Comparison of ENCODE assay signal across 32 cellular contexts in genomic region chr16:1488619-1489018, GRCh38. TPM values are rescaled to one million over a fixed set of nuclear protein-coding genes. Genes with fewer than 3 reads are reported as not detected.
"Had no signal": no experiment of that assay in that cellular context is flagged by ENCODE, and none has a peak within 500 bp of the region (broad histone marks: within the 10 kb centered on the region; RNA-seq: fewer than 3 reads in every experiment).

TSS of gene PTX4 (minus strand) at chr16:1488944. CDS start at chr16:1488909, 35 bp downstream.

- H3K27me3 ChIP-seq: adrenal gland, heart left ventricle, ovary, right lobe of liver had no signal

- H3K27me3 Mint-ChIP-seq: activated CD4-positive, alpha-beta T cell treated with anti-CD3 and anti-CD28 coated beads for 36 hours; activated naive CD8-positive, alpha-beta T cell treated with anti-CD3 and anti-CD28 coated beads for 36 hours; memory B cell; stimulated activated naive CD8-positive, alpha-beta T cell treated with anti-CD3 and anti-CD28 coated beads, Interleukin-15, Interleukin-2, amounts not matched to agents 100 ng/mL and 50 ng/mL, for 24 hours had no signal

- H3K4me1 Mint-ChIP-seq: endodermal cell had no signal

- H3K27ac ChIP-seq: adrenal gland, cardiac muscle cell, heart left ventricle, ovary, right lobe of liver, thoracic aorta had no signal

- ATAC-seq: activated CD4-positive, alpha-beta T cell treated with anti-CD3 and anti-CD28 coated beads for 36 hours; activated T-cell treated with anti-CD3 and anti-CD28 coated beads, Interleukin-2, amount 50 U/mL, for 72 hours; esophagus mucosa; heart left ventricle; naive thymus-derived CD8-positive, alpha-beta T cell; right lobe of liver had no signal

- FAIRE-seq: urothelium cell line had no signal

- H3K36me3 ChIP-seq: adrenal gland, cardiac muscle cell, heart left ventricle, ovary, right lobe of liver, thoracic aorta had no signal

- H3K27ac Mint-ChIP-seq: activated CD4-positive, alpha-beta T cell treated with anti-CD3 and anti-CD28 coated beads for 36 hours; activated naive CD8-positive, alpha-beta T cell treated with anti-CD3 and anti-CD28 coated beads for 36 hours; activated T-cell treated with anti-CD3 and anti-CD28 coated beads, Interleukin-2, amount 50 U/mL, for 72 hours; endodermal cell; memory B cell; progenitor cell of endocrine pancreas; stimulated activated naive CD8-positive, alpha-beta T cell treated with anti-CD3 and anti-CD28 coated beads, Interleukin-15, Interleukin-2, amounts not matched to agents 100 ng/mL and 50 ng/mL, for 24 hours had no signal

- H3K4me3 ChIP-seq: adrenal gland, cardiac muscle cell, heart left ventricle, ovary, right lobe of liver, thoracic aorta had no signal

- H3K9me3 ChIP-seq: adrenal gland, heart left ventricle, ovary, right lobe of liver, thoracic aorta had no signal

- H3K9me3 Mint-ChIP-seq: activated naive CD8-positive, alpha-beta T cell treated with anti-CD3 and anti-CD28 coated beads for 36 hours; activated T-cell treated with anti-CD3 and anti-CD28 coated beads, Interleukin-2, amount 50 U/mL, for 72 hours; endodermal cell; memory B cell; naive thymus-derived CD8-positive, alpha-beta T cell; stimulated activated naive CD8-positive, alpha-beta T cell treated with anti-CD3 and anti-CD28 coated beads, Interleukin-15, Interleukin-2, amounts not matched to agents 100 ng/mL and 50 ng/mL, for 24 hours had no signal

- H3K36me3 Mint-ChIP-seq: activated naive CD8-positive, alpha-beta T cell treated with anti-CD3 and anti-CD28 coated beads for 36 hours; brain; naive thymus-derived CD8-positive, alpha-beta T cell had no signal

- H3K4me3 Mint-ChIP-seq: activated CD4-positive, alpha-beta T cell treated with anti-CD3 and anti-CD28 coated beads for 36 hours; activated naive CD8-positive, alpha-beta T cell treated with anti-CD3 and anti-CD28 coated beads for 36 hours; activated T-cell treated with anti-CD3 and anti-CD28 coated beads, Interleukin-2, amount 50 U/mL, for 72 hours; brain; endodermal cell; memory B cell; stimulated activated naive CD8-positive, alpha-beta T cell treated with anti-CD3 and anti-CD28 coated beads, Interleukin-15, Interleukin-2, amounts not matched to agents 100 ng/mL and 50 ng/mL, for 24 hours had no signal

- DNase-seq: activated CD4-positive, alpha-beta T cell treated with anti-CD3 and anti-CD28 coated beads for 36 hours; activated CD4-positive, CD25-positive, alpha-beta regulatory T cell; activated naive CD4-positive, alpha-beta T cell treated with Interleukin-2 at 50 U/mL for 16 hours; activated naive CD8-positive, alpha-beta T cell treated with anti-CD3 and anti-CD28 coated beads for 36 hours; activated T-cell treated with anti-CD3 and anti-CD28 coated beads for 4 hours; activated T-cell treated with anti-CD3 and anti-CD28 coated beads, Interleukin-2, amount 50 U/mL, for 72 hours; adrenal gland; endodermal cell; foreskin fibroblast; midbrain; naive thymus-derived CD8-positive, alpha-beta T cell; ovary; right lobe of liver; stimulated activated CD4-positive, alpha-beta T cell treated with anti-CD3 and anti-CD28 coated beads, Interleukin-12 subunit alpha, Interleukin-12 subunit beta, amount 100 ng/mL, for 4 hours; stimulated activated CD4-positive, alpha-beta T cell treated with anti-CD3 and anti-CD28 coated beads, Interleukin-4, amount 100 ng/mL, for 1 hour; trophoblast cell had no signal

RNA-seq across cellular contexts. Expression of gene PTX4, which starts in this region (rescaled TPM):
- total RNA-seq: activated CD4-positive, alpha-beta T cell treated with anti-CD3 and anti-CD28 coated beads for 36 hours; activated naive CD8-positive, alpha-beta T cell treated with anti-CD3 and anti-CD28 coated beads for 36 hours; activated T-cell treated with anti-CD3 and anti-CD28 coated beads, Interleukin-2, amount 50 U/mL, for 72 hours; chondrocyte; endodermal cell; esophagus mucosa; kidney epithelial cell; lower leg skin; naive thymus-derived CD8-positive, alpha-beta T cell; progenitor cell of endocrine pancreas; renal cortical epithelial cell; right lobe of liver; subcutaneous adipose tissue; T-helper 2 cell treated with Interferon-gamma antibody and Interleukin-4, amounts not matched to agents 100 ng/mL and 5 ng/mL, for 36 hours had no signal
- polyA plus RNA-seq: aorta; cardiac muscle cell; naive thymus-derived CD8-positive, alpha-beta T cell had no signal
